Comparison of ENCODE assay signal across 8 cellular contexts in genomic region chr11:62574363-62575057, GRCh38. TPM values are rescaled to one million over a fixed set of nuclear protein-coding genes. Genes with fewer than 3 reads are reported as not detected.
A peak's percentile ranks its signal among the peaks of the same experiment; 100 is the strongest.
DNase-seq lines count a peak whose midpoint lies in the region; ATAC-seq and TF ChIP-seq lines count a peak whose summit lies in the region.

No MANE protein-coding gene starts in this region.

- peaks cover 16% of the 10 kb centered on the region for H3K27me3 Mint-ChIP-seq in brain
- H3K27me3 Mint-ChIP-seq in stimulated activated naive CD8-positive, alpha-beta T cell treated with anti-CD3 and anti-CD28 coated beads, Interleukin-15, amount 100 ng/mL, for 72 hours, result no peaks in the 10 kb centered on the region

- TF ChIP-seq CTCF in brain (conservative IDR thresholded peaks at IDR 0.05), result no peak

- intact Hi-C loops in left colon (cut with DNase I, micrococcal nuclease), result no loop called here

- peaks cover 67% of the 10 kb centered on the region for H3K36me3 Mint-ChIP-seq in brain

- DNase-seq in ELR (ENCODE audit: low read depth) (peak; percentile 50), NCI-H1092 (lab: John Stamatoyannopoulos, UW) (peak; percentile 23), left colon (peak in 1 of 2 donors; percentile 62), epidermal melanocyte (ENCODE audit: insufficient read length, low spot score) (no peak)
- no peak for DNase-seq in stimulated activated naive CD8-positive, alpha-beta T cell treated with anti-CD3 and anti-CD28 coated beads, Interleukin-15, amount 100 ng/mL, for 72 hours
- no peak for DNase-seq in activated CD4-positive, CD25-positive, alpha-beta regulatory T cell (lab: John Stamatoyannopoulos, UW)

- ATAC-seq in GM21619 (IDR thresholded peaks at IDR 0.05; ENCODE audit: unreplicated experiment) (peak; percentile 12), left colon (peak; percentile 31)
- peak; percentile 39 for ATAC-seq in stimulated activated naive CD8-positive, alpha-beta T cell treated with anti-CD3 and anti-CD28 coated beads, Interleukin-15, amount 100 ng/mL, for 72 hours

- peak overlapping the region; percentile 96 to 99 (median 97) for H3K27ac Mint-ChIP-seq in brain
- peak overlapping the region; percentile 99 to 100 for H3K27ac Mint-ChIP-seq in stimulated activated naive CD8-positive, alpha-beta T cell treated with anti-CD3 and anti-CD28 coated beads, Interleukin-15, amount 100 ng/mL, for 72 hours

- H3K9me3 Mint-ChIP-seq in brain, result peaks cover 0 to 3% (median 0%) of the 10 kb centered on the region in 5 experiments
- no peaks in the 10 kb centered on the region for H3K9me3 Mint-ChIP-seq in stimulated activated naive CD8-positive, alpha-beta T cell treated with anti-CD3 and anti-CD28 coated beads, Interleukin-15, amount 100 ng/mL, for 72 hours

- H3K4me1 Mint-ChIP-seq in brain, result peaks cover 54% of the 10 kb centered on the region
- H3K4me1 Mint-ChIP-seq in stimulated activated naive CD8-positive, alpha-beta T cell treated with anti-CD3 and anti-CD28 coated beads, Interleukin-15, amount 100 ng/mL, for 72 hours, result peaks cover 54% of the 10 kb centered on the region

- peak overlapping the region; percentile 94 to 97 (median 97) for H3K4me3 Mint-ChIP-seq in brain
- peak overlapping the region; percentile 95 to 100 for H3K4me3 Mint-ChIP-seq in stimulated activated naive CD8-positive, alpha-beta T cell treated with anti-CD3 and anti-CD28 coated beads, Interleukin-15, amount 100 ng/mL, for 72 hours

RNA-seq across cellular contexts. Expression of gene EEF1G, which starts 0.8 kb away (rescaled TPM):
- polyA plus RNA-seq in brain (ENCODE audit: insufficient read depth, low read depth, low replicate concordance), result 3,048 TPM
- 1,000 to 10,000 TPM; 1,192 to 1,207 TPM for total RNA-seq in left colon

RNA-seq across cellular contexts. Expression of gene TUT1, which starts 16.8 kb away (rescaled TPM):
- polyA plus RNA-seq in brain (ENCODE audit: insufficient read depth, low read depth, low replicate concordance), result 28.4 TPM
- 10 to 100 TPM; 14.0 to 14.7 TPM for total RNA-seq in left colon

RNA-seq across cellular contexts. Expression of gene MTA2, which starts 27.2 kb away (rescaled TPM):
- polyA plus RNA-seq in brain (ENCODE audit: insufficient read depth, low read depth, low replicate concordance), result 111 TPM
- total RNA-seq in left colon, result 10 to 100 TPM; 84.5 to 96.6 TPM

RNA-seq across cellular contexts. Expression of gene AHNAK, which starts 27.9 kb away (rescaled TPM):
- polyA plus RNA-seq in brain (ENCODE audit: insufficient read depth, low read depth, low replicate concordance), result 17.2 TPM
- 100 to 1,000 TPM; 629 to 631 TPM for total RNA-seq in left colon

RNA-seq across cellular contexts. Expression of gene EML3, which starts 38.1 kb away (rescaled TPM):
- polyA plus RNA-seq in brain (ENCODE audit: insufficient read depth, low read depth, low replicate concordance), result 23.3 TPM
- total RNA-seq in left colon, result 10 to 100 TPM; 45.4 to 57.9 TPM

Comparison
In these comparisons a context has a peak if more than half of its experiments do, and no peak if none do; other contexts are left out.
1. DNase-seq: peak in ELR (single experiment) and NCI-H1092 (single experiment); none in stimulated activated naive CD8-positive, alpha-beta T cell treated with anti-CD3 and anti-CD28 coated beads, Interleukin-15, amount 100 ng/mL, for 72 hours (0 of 2), epidermal melanocyte (single experiment) and activated CD4-positive, CD25-positive, alpha-beta regulatory T cell (0 of 4).
2. Peak in every context shown above with its lines, with median percentiles within 50 percentile points of each other: ATAC-seq.